Comparison of ENCODE assay signal across 8 cellular contexts in the genomic region with DNA sequence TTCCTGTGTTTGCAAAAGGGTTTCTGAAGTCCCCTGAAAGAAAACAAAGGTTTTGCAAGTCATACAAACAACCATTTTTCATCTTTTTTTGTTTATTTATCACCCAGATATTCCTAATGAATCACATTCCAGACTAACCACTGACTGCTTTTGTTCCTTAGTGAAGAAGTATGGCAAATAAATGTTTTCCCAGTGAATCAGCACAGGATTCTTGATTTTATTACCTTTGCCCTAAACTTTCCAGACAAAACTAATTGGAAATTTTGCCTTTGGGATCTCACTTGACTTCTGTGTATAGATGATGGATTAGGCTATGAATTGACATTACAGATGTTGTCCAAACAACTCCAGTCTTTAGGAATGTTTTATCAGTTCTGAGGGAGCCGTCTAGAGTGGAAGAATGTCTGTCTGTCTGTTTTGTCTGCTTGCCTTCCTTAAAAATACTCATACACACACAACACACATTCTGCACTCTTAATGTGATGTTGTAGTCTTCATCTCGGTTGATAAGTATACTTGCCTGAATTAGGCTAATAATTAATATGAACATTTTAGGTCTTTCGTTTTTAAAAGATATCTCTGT. TPM values are rescaled to one million over a fixed set of nuclear protein-coding genes. Genes with fewer than 3 reads are reported as not detected.
DNase-seq lines count a peak whose midpoint lies in the region; ATAC-seq and TF ChIP-seq lines count a peak whose summit lies in the region.

No MANE protein-coding gene starts in this region.

- H3K36me3 Mint-ChIP-seq in CD4-positive, alpha-beta T cell (ENCODE audit: low read depth) = peaks cover 47% of the 10 kb centered on the region
- peaks cover 26% of the 10 kb centered on the region for H3K36me3 Mint-ChIP-seq in nephron (ENCODE audit: low read depth)

- ATAC-seq in CD4-positive, alpha-beta T cell (ENCODE audit: poor library complexity) = no peak
- ATAC-seq in GM21737 (IDR thresholded peaks at IDR 0.05; ENCODE audit: unreplicated experiment) (no peak), left lobe of liver (no peak), HG03139 (IDR thresholded peaks at IDR 0.05; ENCODE audit: unreplicated experiment) (no peak)

- no peak for TF ChIP-seq CTCF in CD4-positive, alpha-beta T cell (IDR thresholded peaks at IDR 0.05)
- no peak for TF ChIP-seq CTCF in nephron (IDR thresholded peaks at IDR 0.05; ENCODE audit: unreplicated experiment in 3 of 3)
- no peak for TF ChIP-seq CTCF in left ventricle myocardium inferior (IDR thresholded peaks at IDR 0.05; ENCODE audit: borderline replicate concordance)

- H3K9me3 ChIP-seq in CD4-positive, alpha-beta T cell (ENCODE audit: control insufficient read depth, low read length) = peaks cover 3% of the 10 kb centered on the region
- peaks cover 7% of the 10 kb centered on the region for H3K9me3 ChIP-seq in left ventricle myocardium inferior (replicated peaks)

- H3K4me1 Mint-ChIP-seq in CD4-positive, alpha-beta T cell (ENCODE audit: low read depth) = peaks cover 39% of the 10 kb centered on the region
- peaks cover 26% of the 10 kb centered on the region for H3K4me1 Mint-ChIP-seq in nephron

- POLR2A ChIA-PET in CD4-positive, alpha-beta T cell (lab: Charles Lee) = interaction anchor here (0.7 kb wide), 1 partner anchor 694 kb away, joined by 6 read pairs; no protein-coding TSS in a partner anchor

- peak overlapping the region; percentile 26 for H3K27ac Mint-ChIP-seq in CD4-positive, alpha-beta T cell
- H3K27ac Mint-ChIP-seq in nephron = peak overlapping the region; percentile 83 to 95 (median 94)

- no peak overlapping the region for H3K4me3 Mint-ChIP-seq in CD4-positive, alpha-beta T cell
- no peak overlapping the region for H3K4me3 Mint-ChIP-seq in nephron

- H3K27ac ChIP-seq in CD4-positive, alpha-beta T cell (ENCODE audit: low read depth, low read length) = no peak overlapping the region
- H3K27ac ChIP-seq in caudate nucleus (ENCODE audit: low read depth, low read length) (peak overlapping the region; percentile 14), left ventricle myocardium inferior (replicated peaks) (no peak overlapping the region)

- CTCF ChIA-PET in CD4-positive, alpha-beta T cell (lab: Charles Lee) = no interaction called here

- H3K27me3 ChIP-seq in CD4-positive, alpha-beta T cell (ENCODE audit: control insufficient read depth, insufficient read depth, low read length) = no peaks in the 10 kb centered on the region
- H3K27me3 ChIP-seq in left ventricle myocardium inferior (ENCODE audit: low read depth) = no peaks in the 10 kb centered on the region

- DNase-seq in CD4-positive, alpha-beta T cell = no peak
- DNase-seq in M059J (ENCODE audit: low read depth) (peak; percentile 95), caudate nucleus (lab: John Stamatoyannopoulos, UW) (no peak), left lobe of liver (ENCODE audit: low spot score) (no peak), left ventricle myocardium inferior (no peak)

- H3K4me1 ChIP-seq in left ventricle myocardium inferior = peaks cover 9% of the 10 kb centered on the region

- H3K4me3 ChIP-seq in left ventricle myocardium inferior = no peak overlapping the region

- H3K27me3 Mint-ChIP-seq in CD4-positive, alpha-beta T cell = no peaks in the 10 kb centered on the region
- H3K27me3 Mint-ChIP-seq in nephron (ENCODE audit: low read depth) = no peaks in the 10 kb centered on the region

- H3K9me3 Mint-ChIP-seq in CD4-positive, alpha-beta T cell = no peaks in the 10 kb centered on the region
- H3K9me3 Mint-ChIP-seq in nephron = peaks cover 4% of the 10 kb centered on the region

- intact Hi-C loops in CD4-positive, alpha-beta T cell (cut with DNase I, micrococcal nuclease) = loop anchor here in 1 of 2 experiments (5.0 kb wide), 1 partner anchor 41 kb away; no protein-coding TSS in a partner anchor
- intact Hi-C loops in left ventricle myocardium inferior (cut with micrococcal nuclease) = loop anchor here (5.0 kb wide), 1 partner anchor 81 kb away; no protein-coding TSS in a partner anchor

- H3K36me3 ChIP-seq in left ventricle myocardium inferior = peaks cover 29% of the 10 kb centered on the region

RNA-seq across cellular contexts. Expression of gene VMP1, which starts 48.9 kb away (rescaled TPM):
- 10 to 100 TPM; 73.6 to 81.1 TPM for total RNA-seq in CD4-positive, alpha-beta T cell
- total RNA-seq in M059J (2014; rRNA removed; shearing (Covaris generic)) = 170 and 171 TPM in 2 replicates
- total RNA-seq in left lobe of liver (65.0 TPM), left ventricle myocardium inferior (50.8 TPM)

RNA-seq across cellular contexts. Expression of gene PTRH2, which starts 49.1 kb away (rescaled TPM):
- 1 to 10 TPM; 6.5 to 7.3 TPM for total RNA-seq in CD4-positive, alpha-beta T cell
- total RNA-seq in M059J (2014; rRNA removed; shearing (Covaris generic)) = 26.8 and 29.7 TPM in 2 replicates
- total RNA-seq in left lobe of liver = 10.3 TPM
- 10.9 TPM for total RNA-seq in left ventricle myocardium inferior
